26 cellular contexts compared by ENCODE assay signal in the genomic region with DNA sequence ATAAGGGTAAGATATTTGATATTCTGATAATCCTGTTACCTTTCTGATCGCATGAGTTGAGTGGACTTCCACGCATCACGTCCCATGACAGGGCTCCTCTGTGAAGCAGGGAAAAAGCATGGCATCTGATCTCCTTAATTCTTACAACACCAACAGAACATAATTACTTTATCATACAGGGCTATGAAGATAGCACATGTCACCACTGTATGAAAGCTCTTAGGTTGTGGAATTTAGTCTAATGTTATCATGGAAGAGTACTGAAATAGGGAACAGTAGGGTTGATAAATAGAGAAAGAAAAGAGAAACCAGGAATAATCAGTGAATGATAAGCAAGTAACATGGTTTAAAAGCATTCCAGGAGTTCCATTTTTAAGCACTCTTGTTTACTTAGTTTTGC.
"Had no signal": no experiment of that assay in that cellular context is flagged by ENCODE, and none has a peak within 500 bp of the region (broad histone marks: within the 10 kb centered on the region; RNA-seq: fewer than 3 reads in every experiment).

No MANE protein-coding gene starts in this region.

- H3K27me3 Mint-ChIP-seq: activated naive CD4-positive, alpha-beta T cell treated with anti-CD3 and anti-CD28 coated beads, Interleukin-2, amount 10 ng/mL, durations not matched to agents 7 days and 5 days; activated naive CD8-positive, alpha-beta T cell treated with anti-CD3 and anti-CD28 coated beads, Interleukin-2, amount 10 ng/mL, durations not matched to agents 7 days and 5 days had no signal

- DNase-seq: activated CD4-positive, alpha-beta T cell treated with anti-CD3 and anti-CD28 coated beads for 36 hours; activated CD4-positive, CD25-positive, alpha-beta regulatory T cell; activated gamma-delta T cell; activated naive CD4-positive, alpha-beta T cell treated with anti-CD3 and anti-CD28 coated beads, Interleukin-2, amount 10 ng/mL, durations not matched to agents 7 days and 5 days; activated naive CD8-positive, alpha-beta T cell treated with anti-CD3 and anti-CD28 coated beads, Interleukin-2, amount 10 ng/mL, durations not matched to agents 7 days and 5 days; activated T-cell treated with anti-CD3 and anti-CD28 coated beads for 4 hours; caudate nucleus; cortex of kidney; effector memory CD8-positive, alpha-beta T cell; erythroblast; gastrocnemius medialis; hypothalamus; immature natural killer cell; kidney; mucosa of descending colon; right lobe of liver; stimulated activated CD4-positive, alpha-beta T cell treated with anti-CD3 and anti-CD28 coated beads, Interleukin-4, amount 100 ng/mL, for 1 hour; stimulated activated naive CD8-positive, alpha-beta T cell treated with anti-CD3 and anti-CD28 coated beads, Interleukin-15, Interleukin-2, amounts not matched to agents 100 U/mL and 50 U/mL, for 24 hours; testis; trophoblast cell; uterus had no signal

- H3K4me1 Mint-ChIP-seq: activated CD4-positive, alpha-beta T cell treated with anti-CD3 and anti-CD28 coated beads for 36 hours; activated naive CD4-positive, alpha-beta T cell treated with anti-CD3 and anti-CD28 coated beads, Interleukin-2, amount 10 ng/mL, durations not matched to agents 7 days and 5 days; activated naive CD8-positive, alpha-beta T cell treated with anti-CD3 and anti-CD28 coated beads, Interleukin-2, amount 10 ng/mL, durations not matched to agents 7 days and 5 days; immature natural killer cell had no signal

- H3K9me3 ChIP-seq: ascending aorta, gastrocnemius medialis, mucosa of descending colon, right lobe of liver, testis, uterus had no signal

- H3K4me3 ChIP-seq: ascending aorta, gastrocnemius medialis, lung, mucosa of descending colon, right lobe of liver, testis, uterus had no signal

- H3K36me3 Mint-ChIP-seq: activated naive CD4-positive, alpha-beta T cell treated with anti-CD3 and anti-CD28 coated beads, Interleukin-2, amount 10 ng/mL, durations not matched to agents 7 days and 5 days; activated naive CD8-positive, alpha-beta T cell treated with anti-CD3 and anti-CD28 coated beads, Interleukin-2, amount 10 ng/mL, durations not matched to agents 7 days and 5 days; brain; immature natural killer cell; natural killer cell treated with Interleukin-12 subunit alpha and Interleukin-12 subunit beta and Interleukin-15 and Interleukin-18, amount 100 ng/mL, for 72 hours had no signal

- H3K36me3 ChIP-seq: ascending aorta, gastrocnemius medialis, right lobe of liver, uterus had no signal

- H3K27ac Mint-ChIP-seq: activated CD4-positive, alpha-beta T cell treated with anti-CD3 and anti-CD28 coated beads for 36 hours; activated naive CD4-positive, alpha-beta T cell treated with anti-CD3 and anti-CD28 coated beads, Interleukin-2, amount 10 ng/mL, durations not matched to agents 7 days and 5 days; activated naive CD8-positive, alpha-beta T cell treated with anti-CD3 and anti-CD28 coated beads, Interleukin-2, amount 10 ng/mL, durations not matched to agents 7 days and 5 days; effector memory CD8-positive, alpha-beta T cell; immature natural killer cell; natural killer cell treated with Interleukin-12 subunit alpha and Interleukin-12 subunit beta and Interleukin-15 and Interleukin-18, amount 100 ng/mL, for 72 hours had no signal

- H3K4me3 Mint-ChIP-seq: activated CD4-positive, alpha-beta T cell treated with anti-CD3 and anti-CD28 coated beads for 36 hours; activated naive CD4-positive, alpha-beta T cell treated with anti-CD3 and anti-CD28 coated beads, Interleukin-2, amount 10 ng/mL, durations not matched to agents 7 days and 5 days; activated naive CD8-positive, alpha-beta T cell treated with anti-CD3 and anti-CD28 coated beads, Interleukin-2, amount 10 ng/mL, durations not matched to agents 7 days and 5 days; effector memory CD8-positive, alpha-beta T cell; immature natural killer cell; natural killer cell treated with Interleukin-12 subunit alpha and Interleukin-12 subunit beta and Interleukin-15 and Interleukin-18, amount 100 ng/mL, for 72 hours had no signal

- ATAC-seq: activated CD4-positive, alpha-beta T cell treated with anti-CD3 and anti-CD28 coated beads for 36 hours; effector memory CD8-positive, alpha-beta T cell; gastrocnemius medialis; left lobe of liver; mucosa of descending colon; natural killer cell treated with Interleukin-12 subunit alpha and Interleukin-12 subunit beta and Interleukin-15 and Interleukin-18, amount 100 ng/mL, for 72 hours; right lobe of liver; stimulated activated naive CD8-positive, alpha-beta T cell treated with anti-CD3 and anti-CD28 coated beads, Interleukin-15, Interleukin-2, amounts not matched to agents 100 U/mL and 50 U/mL, for 24 hours had no signal

- H3K4me1 ChIP-seq: ascending aorta, gastrocnemius medialis, right lobe of liver, uterus had no signal

- H3K9me3 Mint-ChIP-seq: activated naive CD4-positive, alpha-beta T cell treated with anti-CD3 and anti-CD28 coated beads, Interleukin-2, amount 10 ng/mL, durations not matched to agents 7 days and 5 days; activated naive CD8-positive, alpha-beta T cell treated with anti-CD3 and anti-CD28 coated beads, Interleukin-2, amount 10 ng/mL, durations not matched to agents 7 days and 5 days; brain; natural killer cell treated with Interleukin-12 subunit alpha and Interleukin-12 subunit beta and Interleukin-15 and Interleukin-18, amount 100 ng/mL, for 72 hours had no signal

- H3K27ac ChIP-seq: ascending aorta, gastrocnemius medialis, right lobe of liver, testis, uterus had no signal

- H3K27me3 ChIP-seq: ascending aorta, gastrocnemius medialis, right lobe of liver, testis, uterus had no signal
